ENCODE assay signal across 26 cellular contexts in the genomic region with DNA sequence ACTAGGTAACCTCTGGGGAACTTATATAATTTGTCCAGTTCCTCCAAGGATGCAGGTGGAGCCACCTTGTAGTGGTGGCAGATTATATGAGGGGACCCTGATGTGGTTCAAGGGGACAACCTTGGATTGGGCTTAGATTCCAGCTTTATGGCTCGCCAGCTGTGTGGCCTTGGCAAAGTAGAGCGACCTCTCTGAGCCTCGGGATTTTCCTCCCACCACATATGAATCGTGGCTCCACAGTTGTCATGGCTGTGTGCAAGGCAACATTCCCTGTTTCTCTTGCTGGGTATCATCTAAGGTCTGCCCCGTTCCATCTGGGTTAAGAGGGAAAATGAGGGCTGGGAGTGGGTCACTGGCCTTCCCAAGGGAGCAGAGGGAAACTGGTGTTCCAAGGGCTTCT.
DNase-seq lines count a peak whose midpoint lies in the region; ATAC-seq and TF ChIP-seq lines count a peak whose summit lies in the region.
"Had no signal": no experiment of that assay in that cellular context is flagged by ENCODE, and none has a peak within 500 bp of the region (broad histone marks: within the 10 kb centered on the region; RNA-seq: fewer than 3 reads in every experiment).

No MANE protein-coding gene starts in this region.

- no peaks in the 10 kb centered on the region for H3K27me3 ChIP-seq in BLaER1
- no peaks in the 10 kb centered on the region for H3K27me3 ChIP-seq in CD4-positive, alpha-beta T cell (ENCODE audit: control insufficient read depth, insufficient read depth, low read length)
- H3K27me3 ChIP-seq: ascending aorta, dorsolateral prefrontal cortex, heart right ventricle had no signal

- no peak for ATAC-seq in CD4-positive, alpha-beta T cell (ENCODE audit: poor library complexity)
- ATAC-seq in activated T-helper 17 cell treated with anti-CD3 and anti-CD28 coated beads, Interleukin-2, amount 50 U/mL, for 72 hours (replicated peaks) = no peak
- no peak for ATAC-seq in naive thymus-derived CD8-positive, alpha-beta T cell
- no peak for ATAC-seq in left lobe of liver
- ATAC-seq: GM12878, heart right ventricle had no signal

- H3K27ac Mint-ChIP-seq in CD4-positive, alpha-beta T cell = peak overlapping the region; percentile 96
- H3K27ac Mint-ChIP-seq in activated T-helper 17 cell treated with anti-CD3 and anti-CD28 coated beads, Interleukin-2, amount 50 U/mL, for 72 hours = peak overlapping the region; percentile 41
- peak overlapping the region; percentile 94 to 99 (median 96) for H3K27ac Mint-ChIP-seq in naive thymus-derived CD8-positive, alpha-beta T cell

- H3K4me2 ChIP-seq in BLaER1 = peak overlapping the region; percentile 96

- intact Hi-C loops in CD4-positive, alpha-beta T cell (cut with DNase I, micrococcal nuclease) = no loop called here

- H3K4me1 Mint-ChIP-seq in CD4-positive, alpha-beta T cell (ENCODE audit: low read depth) = peaks cover 74% of the 10 kb centered on the region
- peaks cover 37% of the 10 kb centered on the region for H3K4me1 Mint-ChIP-seq in activated T-helper 17 cell treated with anti-CD3 and anti-CD28 coated beads, Interleukin-2, amount 50 U/mL, for 72 hours
- peaks cover 44 to 98% (median 95%) of the 10 kb centered on the region in 4 donors for H3K4me1 Mint-ChIP-seq in naive thymus-derived CD8-positive, alpha-beta T cell

- no peak overlapping the region for H3K4me3 Mint-ChIP-seq in CD4-positive, alpha-beta T cell
- H3K4me3 Mint-ChIP-seq in activated T-helper 17 cell treated with anti-CD3 and anti-CD28 coated beads, Interleukin-2, amount 50 U/mL, for 72 hours = peak overlapping the region; percentile 84
- H3K4me3 Mint-ChIP-seq in naive thymus-derived CD8-positive, alpha-beta T cell = peak overlapping the region in 4 of 10 donors; percentile 18 to 85 (median 52)
- H3K4me3 Mint-ChIP-seq: neural crest cell had no signal

- TF ChIP-seq CTCF in CD4-positive, alpha-beta T cell (IDR thresholded peaks at IDR 0.05) = no peak

- no peak overlapping the region for H3K9ac ChIP-seq in BLaER1

- no peak overlapping the region for H3K4me3 ChIP-seq in BLaER1
- H3K4me3 ChIP-seq: ascending aorta, dorsolateral prefrontal cortex, GM12878, heart right ventricle, left ventricle myocardium inferior, prostate gland, thoracic aorta had no signal

- no peaks in the 10 kb centered on the region for H3K36me3 ChIP-seq in BLaER1
- H3K36me3 ChIP-seq: ascending aorta, heart right ventricle, left ventricle myocardium inferior, prostate gland, thoracic aorta had no signal

- H3K9me3 Mint-ChIP-seq in CD4-positive, alpha-beta T cell = no peaks in the 10 kb centered on the region
- H3K9me3 Mint-ChIP-seq in activated T-helper 17 cell treated with anti-CD3 and anti-CD28 coated beads, Interleukin-2, amount 50 U/mL, for 72 hours = no peaks in the 10 kb centered on the region
- no peaks in the 10 kb centered on the region for H3K9me3 Mint-ChIP-seq in naive thymus-derived CD8-positive, alpha-beta T cell
- H3K9me3 Mint-ChIP-seq: neural crest cell had no signal

- no peaks in the 10 kb centered on the region for H3K36me3 Mint-ChIP-seq in CD4-positive, alpha-beta T cell (ENCODE audit: low read depth)
- no peaks in the 10 kb centered on the region for H3K36me3 Mint-ChIP-seq in activated T-helper 17 cell treated with anti-CD3 and anti-CD28 coated beads, Interleukin-2, amount 50 U/mL, for 72 hours (ENCODE audit: low read depth)
- H3K36me3 Mint-ChIP-seq in naive thymus-derived CD8-positive, alpha-beta T cell = peaks cover 0 to 4% (median 2%) of the 10 kb centered on the region in 3 donors

- CTCF ChIA-PET in CD4-positive, alpha-beta T cell (lab: Charles Lee) = no interaction called here

- H4K20me1 ChIP-seq in BLaER1 = peaks cover 96% of the 10 kb centered on the region

- no peaks in the 10 kb centered on the region for H3K9me3 ChIP-seq in BLaER1
- H3K9me3 ChIP-seq in CD4-positive, alpha-beta T cell (ENCODE audit: control insufficient read depth, low read length) = no peaks in the 10 kb centered on the region
- H3K9me3 ChIP-seq: ascending aorta, Caco-2, heart right ventricle, left ventricle myocardium inferior, prostate gland, thoracic aorta had no signal

- DNase-seq in CD4-positive, alpha-beta T cell = no peak
- no peak for DNase-seq in naive thymus-derived CD8-positive, alpha-beta T cell
- DNase-seq in NCI-H748 (lab: John Stamatoyannopoulos, UW; ENCODE audit: unreplicated experiment) (no peak), left lobe of liver (ENCODE audit: low spot score) (no peak), NAMALWA (ENCODE audit: low spot score) (no peak)
- DNase-seq: activated CD8-positive, alpha-beta memory T cell treated with anti-CD3 and anti-CD28 coated beads, Interleukin-2, amount 50 U/mL, for 4 hours; activated gamma-delta T cell treated with Interleukin-2 at 50 U/mL for 16 hours; caudate nucleus; dorsolateral prefrontal cortex; heart right ventricle; Kasumi-1; left ventricle myocardium inferior; midbrain; NCI-H1048; NCI-H1930; NCI-H345; NCI-H82; Right ventricle myocardium superior had no signal

- H3K27ac ChIP-seq in BLaER1 = no peak overlapping the region
- peak overlapping the region; percentile 81 for H3K27ac ChIP-seq in CD4-positive, alpha-beta T cell (ENCODE audit: low read depth, low read length)
- H3K27ac ChIP-seq: ascending aorta, prostate gland, thoracic aorta had no signal

- peaks cover 94% of the 10 kb centered on the region for H3K4me1 ChIP-seq in BLaER1
- H3K4me1 ChIP-seq: prostate gland had no signal

- POLR2A ChIA-PET in CD4-positive, alpha-beta T cell (lab: Charles Lee) = interaction anchor here (3.2 to 10.4 kb wide), 2 partner anchors 10 to 14 kb away, joined by 13 to 106 read pairs; no protein-coding TSS in a partner anchor
- POLR2A ChIA-PET in naive thymus-derived CD8-positive, alpha-beta T cell (lab: Charles Lee) = interaction anchor here (0.6 kb wide), 1 partner anchor 43 kb away, joined by 6 read pairs; no protein-coding TSS in a partner anchor

- H3K27me3 Mint-ChIP-seq in CD4-positive, alpha-beta T cell = no peaks in the 10 kb centered on the region
- H3K27me3 Mint-ChIP-seq in activated T-helper 17 cell treated with anti-CD3 and anti-CD28 coated beads, Interleukin-2, amount 50 U/mL, for 72 hours = no peaks in the 10 kb centered on the region
- no peaks in the 10 kb centered on the region for H3K27me3 Mint-ChIP-seq in naive thymus-derived CD8-positive, alpha-beta T cell

Comparison
In these comparisons a context has a peak if more than half of its experiments do, and no peak if none do; other contexts are left out.
1. H3K27ac Mint-ChIP-seq: peak in every context shown above with its lines; median percentile 96 in naive thymus-derived CD8-positive, alpha-beta T cell; 96 in CD4-positive, alpha-beta T cell; 41 in activated T-helper 17 cell treated with anti-CD3 and anti-CD28 coated beads, Interleukin-2, amount 50 U/mL, for 72 hours.